In genomic region chr16:80700558-80700957, GRCh38 we compare ENCODE assay signal across 25 cellular contexts.
"Had no signal": no experiment of that assay in that cellular context is flagged by ENCODE, and none has a peak within 500 bp of the region (broad histone marks: within the 10 kb centered on the region; RNA-seq: fewer than 3 reads in every experiment).

No MANE protein-coding gene starts in this region.

- H3K36me3 Mint-ChIP-seq: naive B cell had no signal

- H3K4me3 Mint-ChIP-seq: naive B cell; nephron; stimulated activated memory B cell treated with anti-CD40 and anti-IgM and Interleukin-4, amounts not matched to agents 10 μg/mL and 1 μg/mL and 100 μg/mL, for 72 hours had no signal

- DNase-seq: cortex of kidney; dorsolateral prefrontal cortex; effector memory CD4-positive, alpha-beta T cell; gastrocnemius medialis; left colon; left ventricle myocardium superior; mesenchymal stem cell; naive B cell; occipital lobe; psoas muscle; retina; right lobe of liver; stimulated activated CD4-positive, alpha-beta T cell treated with anti-CD3 and anti-CD28 coated beads, Interleukin-1b, Interleukin-23, amount 100 ng/mL, for 48 hours; stimulated activated CD4-positive, alpha-beta T cell treated with anti-CD3 and anti-CD28 coated beads, Interleukin-4, amount 100 ng/mL, for 24 hours; stomach; substantia nigra; transverse colon had no signal

- H3K27me3 Mint-ChIP-seq: naive B cell; stimulated activated memory B cell treated with anti-CD40 and anti-IgM and Interleukin-4, amounts not matched to agents 10 μg/mL and 1 μg/mL and 100 μg/mL, for 72 hours had no signal

- H3K4me3 ChIP-seq: dorsolateral prefrontal cortex, esophagus muscularis mucosa, gastrocnemius medialis, hepatocyte, lung, psoas muscle, right lobe of liver, stomach, thoracic aorta, transverse colon had no signal

- H3K4me1 ChIP-seq: esophagus muscularis mucosa, gastrocnemius medialis, parathyroid adenoma, psoas muscle, right lobe of liver, transverse colon had no signal

- H3K27ac Mint-ChIP-seq: nephron; stimulated activated memory B cell treated with anti-CD40 and anti-IgM and Interleukin-4, amounts not matched to agents 10 μg/mL and 1 μg/mL and 100 μg/mL, for 72 hours had no signal

- H3K9me3 ChIP-seq: gastrocnemius medialis, right lobe of liver, thoracic aorta had no signal

- H3K36me3 ChIP-seq: esophagus muscularis mucosa, gastrocnemius medialis, right lobe of liver, stomach, thoracic aorta, transverse colon had no signal

- H3K27ac ChIP-seq: dorsolateral prefrontal cortex, epithelial cell of prostate, esophagus muscularis mucosa, gastrocnemius medialis, hepatocyte, parathyroid adenoma, psoas muscle, right lobe of liver, stomach, thoracic aorta, transverse colon had no signal

- H3K4me1 Mint-ChIP-seq: nephron had no signal

- H3K27me3 ChIP-seq: dorsolateral prefrontal cortex, esophagus muscularis mucosa, gastrocnemius medialis, hepatocyte, right lobe of liver, stomach, transverse colon had no signal

- ATAC-seq: gastrocnemius medialis; left colon; left ventricle myocardium superior; psoas muscle; right lobe of liver; stimulated activated memory B cell treated with anti-CD40 and anti-IgM and Interleukin-4, amounts not matched to agents 10 μg/mL and 1 μg/mL and 100 μg/mL, for 72 hours had no signal
